In genomic region chr12:26113194-26113654, GRCh38 we compare ENCODE assay signal across 8 cellular contexts. TPM values are rescaled to one million over a fixed set of nuclear protein-coding genes. Genes with fewer than 3 reads are reported as not detected.
DNase-seq lines count a peak whose midpoint lies in the region; ATAC-seq and TF ChIP-seq lines count a peak whose summit lies in the region.

No MANE protein-coding gene starts in this region.

- no peaks in the 10 kb centered on the region for H3K36me3 ChIP-seq in vagina

- H3K27ac Mint-ChIP-seq in activated naive CD4-positive, alpha-beta T cell treated with anti-CD3 and anti-CD28 coated beads, Interleukin-2, amount 10 ng/mL, durations not matched to agents 7 days and 5 days, result no peak overlapping the region
- H3K27ac Mint-ChIP-seq in memory B cell, result peak overlapping the region; percentile 98
- H3K27ac Mint-ChIP-seq in activated T-helper 1 cell treated with anti-CD3 and anti-CD28 coated beads, Interleukin-12 subunit alpha, Interleukin-12 subunit beta, Interleukin-2, Interleukin-4 antibody, amounts not matched to agents 30 ng/mL and 10 ng/mL and 1 ng/mL, durations not matched to agents 14 hours and 24 hours and 36 hours, result no peak overlapping the region

- ATAC-seq in memory B cell (ENCODE audit: low read depth), result no peak

- peak overlapping the region in 1 of 2 donors; percentile 52 for H3K4me3 ChIP-seq in vagina

- H3K27me3 ChIP-seq in vagina, result no peaks in the 10 kb centered on the region

- H3K9me3 Mint-ChIP-seq in activated naive CD4-positive, alpha-beta T cell treated with anti-CD3 and anti-CD28 coated beads, Interleukin-2, amount 10 ng/mL, durations not matched to agents 7 days and 5 days, result no peaks in the 10 kb centered on the region
- no peaks in the 10 kb centered on the region for H3K9me3 Mint-ChIP-seq in memory B cell
- no peaks in the 10 kb centered on the region for H3K9me3 Mint-ChIP-seq in activated T-helper 1 cell treated with anti-CD3 and anti-CD28 coated beads, Interleukin-12 subunit alpha, Interleukin-12 subunit beta, Interleukin-2, Interleukin-4 antibody, amounts not matched to agents 30 ng/mL and 10 ng/mL and 1 ng/mL, durations not matched to agents 14 hours and 24 hours and 36 hours

- intact Hi-C loops in vagina (cut with DNase I), result no loop called here
- intact Hi-C loops in activated T-helper 1 cell treated with anti-CD3 and anti-CD28 coated beads, Interleukin-12 subunit alpha, Interleukin-12 subunit beta, Interleukin-2, Interleukin-4 antibody, amounts not matched to agents 30 ng/mL and 10 ng/mL and 1 ng/mL, durations not matched to agents 14 hours and 24 hours and 36 hours (cut with micrococcal nuclease), result loop anchor here (10.0 kb wide), 1 partner anchor 902 kb away; the partner anchor contains the start of gene TM7SF3

- CTCF ChIA-PET in activated naive CD4-positive, alpha-beta T cell treated with anti-CD3 and anti-CD28 coated beads, Interleukin-2, amount 10 ng/mL, durations not matched to agents 7 days and 5 days (lab: Charles Lee), result no interaction called here
- CTCF ChIA-PET in GM10248 (lab: Yijun Ruan, JAX), result no interaction called here

- TF ChIP-seq CTCF in vagina (IDR thresholded peaks at IDR 0.05), result no peak
- no peak for TF ChIP-seq CTCF in GM10248 (IDR thresholded peaks at IDR 0.05; ENCODE audit: control extremely low read depth, extremely low read depth, low read depth, missing control alignments)

- H3K9me3 ChIP-seq in vagina, result no peaks in the 10 kb centered on the region

- H3K36me3 Mint-ChIP-seq in activated naive CD4-positive, alpha-beta T cell treated with anti-CD3 and anti-CD28 coated beads, Interleukin-2, amount 10 ng/mL, durations not matched to agents 7 days and 5 days, result no peaks in the 10 kb centered on the region
- no peaks in the 10 kb centered on the region for H3K36me3 Mint-ChIP-seq in memory B cell
- no peaks in the 10 kb centered on the region for H3K36me3 Mint-ChIP-seq in activated T-helper 1 cell treated with anti-CD3 and anti-CD28 coated beads, Interleukin-12 subunit alpha, Interleukin-12 subunit beta, Interleukin-2, Interleukin-4 antibody, amounts not matched to agents 30 ng/mL and 10 ng/mL and 1 ng/mL, durations not matched to agents 14 hours and 24 hours and 36 hours (ENCODE audit: low read depth)

- TF ChIP-seq POLR2A in vagina (IDR thresholded peaks at IDR 0.05), result no peak

- POLR2A ChIA-PET in GM10248 (lab: Yijun Ruan, JAX), result no interaction called here

- peaks cover 7% of the 10 kb centered on the region for H3K4me1 Mint-ChIP-seq in activated naive CD4-positive, alpha-beta T cell treated with anti-CD3 and anti-CD28 coated beads, Interleukin-2, amount 10 ng/mL, durations not matched to agents 7 days and 5 days
- peaks cover 34% of the 10 kb centered on the region for H3K4me1 Mint-ChIP-seq in memory B cell
- peaks cover 5% of the 10 kb centered on the region for H3K4me1 Mint-ChIP-seq in activated T-helper 1 cell treated with anti-CD3 and anti-CD28 coated beads, Interleukin-12 subunit alpha, Interleukin-12 subunit beta, Interleukin-2, Interleukin-4 antibody, amounts not matched to agents 30 ng/mL and 10 ng/mL and 1 ng/mL, durations not matched to agents 14 hours and 24 hours and 36 hours (ENCODE audit: low read depth)

- H3K27ac ChIP-seq in angular gyrus (ENCODE audit: low read depth, low read length) (peak overlapping the region; percentile 97), vagina (peak overlapping the region; percentile 90)

- peaks cover 74% of the 10 kb centered on the region for H3K27me3 Mint-ChIP-seq in activated naive CD4-positive, alpha-beta T cell treated with anti-CD3 and anti-CD28 coated beads, Interleukin-2, amount 10 ng/mL, durations not matched to agents 7 days and 5 days
- no peaks in the 10 kb centered on the region for H3K27me3 Mint-ChIP-seq in memory B cell
- H3K27me3 Mint-ChIP-seq in activated T-helper 1 cell treated with anti-CD3 and anti-CD28 coated beads, Interleukin-12 subunit alpha, Interleukin-12 subunit beta, Interleukin-2, Interleukin-4 antibody, amounts not matched to agents 30 ng/mL and 10 ng/mL and 1 ng/mL, durations not matched to agents 14 hours and 24 hours and 36 hours (ENCODE audit: insufficient read depth), result peaks cover 72% of the 10 kb centered on the region

- H3K4me3 Mint-ChIP-seq in activated naive CD4-positive, alpha-beta T cell treated with anti-CD3 and anti-CD28 coated beads, Interleukin-2, amount 10 ng/mL, durations not matched to agents 7 days and 5 days, result peak overlapping the region; percentile 64
- H3K4me3 Mint-ChIP-seq in memory B cell, result peak overlapping the region; percentile 93
- H3K4me3 Mint-ChIP-seq in activated T-helper 1 cell treated with anti-CD3 and anti-CD28 coated beads, Interleukin-12 subunit alpha, Interleukin-12 subunit beta, Interleukin-2, Interleukin-4 antibody, amounts not matched to agents 30 ng/mL and 10 ng/mL and 1 ng/mL, durations not matched to agents 14 hours and 24 hours and 36 hours, result no peak overlapping the region

- DNase-seq in activated naive CD4-positive, alpha-beta T cell treated with anti-CD3 and anti-CD28 coated beads, Interleukin-2, amount 10 ng/mL, durations not matched to agents 7 days and 5 days, result no peak
- DNase-seq in activated naive CD4-positive, alpha-beta T cell treated with Interleukin-2 at 50 U/mL for 16 hours, result no peak
- no peak for DNase-seq in memory B cell (ENCODE audit: low spot score in 2 of 2)
- DNase-seq in vagina (ENCODE audit: extremely low spot score in 2 of 2), result no peak
- no peak for DNase-seq in activated T-helper 1 cell treated with anti-CD3 and anti-CD28 coated beads, Interleukin-12 subunit alpha, Interleukin-12 subunit beta, Interleukin-2, Interleukin-4 antibody, amounts not matched to agents 30 ng/mL and 10 ng/mL and 1 ng/mL, durations not matched to agents 14 hours and 24 hours and 36 hours (ENCODE audit: low spot score)
- DNase-seq in GM10248 (ENCODE audit: extremely low spot score), result no peak
- no peak for DNase-seq in activated CD4-positive, CD25-positive, alpha-beta regulatory T cell (lab: John Stamatoyannopoulos, UW)

- peaks cover 43% of the 10 kb centered on the region for H3K4me1 ChIP-seq in vagina

RNA-seq across cellular contexts. Expression of gene BHLHE41, which starts 11.6 kb away (rescaled TPM):
- total RNA-seq in vagina, result 2.9 TPM
- total RNA-seq in activated T-helper 1 cell treated with anti-CD3 and anti-CD28 coated beads, Interleukin-12 subunit alpha, Interleukin-12 subunit beta, Interleukin-2, Interleukin-4 antibody, amounts not matched to agents 30 ng/mL and 10 ng/mL and 1 ng/mL, durations not matched to agents 14 hours and 24 hours and 36 hours, result not detected in 2 replicates
